26 cellular contexts compared by ENCODE assay signal in genomic region chr4:121794505-121795192, GRCh38. TPM values are rescaled to one million over a fixed set of nuclear protein-coding genes. Genes with fewer than 3 reads are reported as not detected.
DNase-seq lines count a peak whose midpoint lies in the region; ATAC-seq and TF ChIP-seq lines count a peak whose summit lies in the region.
"Had no signal": no experiment of that assay in that cellular context is flagged by ENCODE, and none has a peak within 500 bp of the region (broad histone marks: within the 10 kb centered on the region; RNA-seq: fewer than 3 reads in every experiment).

No MANE protein-coding gene starts in this region.

- H3K4me3 ChIP-seq in SK-N-SH (ENCODE audit: low read depth in 2 of 2, low read length in 1 of 2) = no peak overlapping the region
- no peak overlapping the region for H3K4me3 ChIP-seq in fibroblast of the aortic adventitia (ENCODE audit: low read depth, low read length)
- no peak overlapping the region for H3K4me3 ChIP-seq in tibial artery
- H3K4me3 ChIP-seq: lung, skin epidermis, uterus had no signal

- no peak overlapping the region for H3K27ac Mint-ChIP-seq in progenitor cell of endocrine pancreas
- H3K27ac Mint-ChIP-seq: activated CD4-positive, alpha-beta T cell treated with anti-CD3 and anti-CD28 coated beads, Interleukin-2, amount 10 ng/mL, durations not matched to agents 7 days and 5 days; activated naive CD4-positive, alpha-beta T cell treated with anti-CD3 and anti-CD28 coated beads, Interleukin-2, amount 10 ng/mL, durations not matched to agents 7 days and 5 days had no signal

- intact Hi-C loops in tibial artery (cut with DNase I; ENCODE audit: low total_unique reads) = no loop called here

- H3K36me3 ChIP-seq in SK-N-SH (replicated peaks in 1 of 2; ENCODE audit: control insufficient read depth in 1 of 2, insufficient read depth in 2 of 2, low read length in 1 of 2) (no peaks in the 10 kb centered on the region), tibial artery (no peaks in the 10 kb centered on the region)
- H3K36me3 ChIP-seq: BE2C, uterus had no signal

- no peak overlapping the region for H3K9ac ChIP-seq in SK-N-SH

- CTCF ChIA-PET in SK-N-SH (lab: Yijun Ruan, JAX) = no interaction called here

- peaks cover 6% of the 10 kb centered on the region for H3K27me3 Mint-ChIP-seq in progenitor cell of endocrine pancreas

- peaks cover 11% of the 10 kb centered on the region for H3K4me1 Mint-ChIP-seq in progenitor cell of endocrine pancreas (ENCODE audit: low read depth)

- no peaks in the 10 kb centered on the region for H3K36me3 Mint-ChIP-seq in progenitor cell of endocrine pancreas (ENCODE audit: insufficient read depth)
- H3K36me3 Mint-ChIP-seq: activated naive CD4-positive, alpha-beta T cell treated with anti-CD3 and anti-CD28 coated beads, Interleukin-2, amount 10 ng/mL, durations not matched to agents 7 days and 5 days had no signal

- no peaks in the 10 kb centered on the region for H4K20me1 ChIP-seq in SK-N-SH (ENCODE audit: insufficient read depth)

- H3K4me2 ChIP-seq in SK-N-SH = no peak overlapping the region

- H3K9me2 ChIP-seq in SK-N-SH = no peaks in the 10 kb centered on the region

- no peak for TF ChIP-seq RAD21 in SK-N-SH (IDR thresholded peaks at IDR 0.05; ENCODE audit: low read length)

- TF ChIP-seq CTCF in SK-N-SH (IDR thresholded peaks at IDR 0.05) (no peak), fibroblast of the aortic adventitia (IDR thresholded peaks at IDR 0.05; ENCODE audit: insufficient read depth, low read length) (no peak), omental fat pad (IDR thresholded peaks at IDR 0.05) (no peak), tibial artery (IDR thresholded peaks at IDR 0.05) (no peak), progenitor cell of endocrine pancreas (IDR thresholded peaks at IDR 0.05; ENCODE audit: unreplicated experiment) (no peak)

- no peaks in the 10 kb centered on the region for H3K9me3 Mint-ChIP-seq in progenitor cell of endocrine pancreas (ENCODE audit: low read depth)
- H3K9me3 Mint-ChIP-seq: activated CD4-positive, alpha-beta T cell treated with anti-CD3 and anti-CD28 coated beads, Interleukin-2, amount 10 ng/mL, durations not matched to agents 7 days and 5 days; activated naive CD4-positive, alpha-beta T cell treated with anti-CD3 and anti-CD28 coated beads, Interleukin-2, amount 10 ng/mL, durations not matched to agents 7 days and 5 days; H9 had no signal

- H3K4me1 ChIP-seq in SK-N-SH (ENCODE audit: control insufficient read depth in 1 of 2, insufficient read depth in 2 of 2, low read depth in 1 of 2, low read length in 1 of 2) = peaks cover 0 to 27% of the 10 kb centered on the region in 2 experiments; a peak in 3 of 4 replicates
- no peaks in the 10 kb centered on the region for H3K4me1 ChIP-seq in tibial artery
- H3K4me1 ChIP-seq: BE2C, uterus had no signal

- no peaks in the 10 kb centered on the region for H3K79me2 ChIP-seq in SK-N-SH (ENCODE audit: insufficient read depth)

- peaks cover 26% of the 10 kb centered on the region for H3F3A ChIP-seq in SK-N-SH (replicated peaks; ENCODE audit: insufficient read depth)

- no peak overlapping the region for H2AFZ ChIP-seq in SK-N-SH (ENCODE audit: low read depth)

- peak; percentile 51 for ATAC-seq in omental fat pad (ENCODE audit: low FRiP score)

- H3K27ac ChIP-seq in SK-N-SH (ENCODE audit: low read depth in 2 of 2, low read length in 1 of 2) (peak overlapping the region; percentile 1 to 67; a peak in 1 of 4 replicates), tibial artery (no peak overlapping the region)
- H3K27ac ChIP-seq: RWPE1, skin epidermis, uterus had no signal

- no peaks in the 10 kb centered on the region for H3K9me3 ChIP-seq in SK-N-SH
- no peaks in the 10 kb centered on the region for H3K9me3 ChIP-seq in tibial artery
- H3K9me3 ChIP-seq: BE2C, uterus had no signal

- POLR2A ChIA-PET in SK-N-SH (lab: Yijun Ruan, JAX) = no interaction called here

- no peak overlapping the region for H3K4me3 Mint-ChIP-seq in progenitor cell of endocrine pancreas (ENCODE audit: low read depth)
- H3K4me3 Mint-ChIP-seq: activated CD4-positive, alpha-beta T cell treated with anti-CD3 and anti-CD28 coated beads, Interleukin-2, amount 10 ng/mL, durations not matched to agents 7 days and 5 days; activated naive CD4-positive, alpha-beta T cell treated with anti-CD3 and anti-CD28 coated beads, Interleukin-2, amount 10 ng/mL, durations not matched to agents 7 days and 5 days had no signal

- WGBS in SK-N-SH (ENCODE audit: low lambda C conversion rate) = 61% methylated on average over 5 of the region's 5 CpGs

- TF ChIP-seq EP300 in SK-N-SH (IDR thresholded peaks at IDR 0.05; ENCODE audit: borderline replicate concordance in 1 of 2, low read depth in 1 of 2, low read length in 1 of 2) = no peak

- H3K27me3 ChIP-seq in SK-N-SH (ENCODE audit: insufficient read depth) (no peaks in the 10 kb centered on the region), tibial artery (peaks cover 0 to 2% of the 10 kb centered on the region in 2 donors)
- H3K27me3 ChIP-seq: uterus had no signal

- peak; percentile 7 for DNase-seq in NCI-H82 (lab: John Stamatoyannopoulos, UW)
- no peak for DNase-seq in NCI-H82 treated with DMSO at 0.1 percent for 48 hours (lab: John Stamatoyannopoulos, UW; ENCODE audit: unreplicated experiment)
- no peak for DNase-seq in SK-N-SH
- DNase-seq in fibroblast of the aortic adventitia (ENCODE audit: low read depth) = peak; percentile 49
- no peak for DNase-seq in omental fat pad (ENCODE audit: low spot score)
- DNase-seq in tibial artery = no peak
- DNase-seq in occipital lobe (lab: John Stamatoyannopoulos, UW) = no peak
- DNase-seq in progenitor cell of endocrine pancreas (ENCODE audit: low spot score, unreplicated experiment) = no peak
- DNase-seq: 8988T; activated CD4-positive, alpha-beta T cell treated with anti-CD3 and anti-CD28 coated beads, Interleukin-2, amount 10 ng/mL, durations not matched to agents 7 days and 5 days; activated naive CD4-positive, alpha-beta T cell treated with anti-CD3 and anti-CD28 coated beads, Interleukin-2, amount 10 ng/mL, durations not matched to agents 7 days and 5 days; aorta; BE2C; effector memory CD4-positive, alpha-beta T cell; EL; H9; MM.1S; NCI-H2029; NCI-H446; posterior cingulate gyrus; stimulated activated CD4-positive, alpha-beta T cell treated with anti-CD3 and anti-CD28 coated beads, Interleukin-2, amount 100 ng/mL, for 48 hours; uterus had no signal

TF ChIP-seq in SK-N-SH, 30 proteins besides CTCF, POLR2A, EP300 and RAD21:
- TF ChIP-seq MAX (IDR thresholded peaks at IDR 0.05; ENCODE audit: low read depth) = no peak

RNA-seq across cellular contexts. Expression of gene EXOSC9, which starts 6.5 kb away (rescaled TPM):
- polyA plus RNA-seq in SK-N-SH (2012; rRNA removed) = 38.8 and 49.5 TPM in 2 replicates
- 50.8 and 60.6 TPM in 2 replicates for polyA plus RNA-seq in SK-N-SH (2012; cell fraction: cytosol; rRNA removed)
- 28.9 and 68.8 TPM in 2 replicates for polyA plus RNA-seq in SK-N-SH (2012; cell fraction: nucleus; rRNA removed)
- total RNA-seq in fibroblast of the aortic adventitia (ENCODE audit: low replicate concordance) (26.8 and 50.7 TPM in 2 replicates), omental fat pad (10 to 100 TPM; 12.6 to 35.9 (median 23.5) TPM), occipital lobe (29.3 TPM), progenitor cell of endocrine pancreas (33.6 and 35.9 TPM in 2 replicates)

RNA-seq across cellular contexts. Expression of gene CCNA2, which starts 29.0 kb away (rescaled TPM):
- 23.0 and 23.8 TPM in 2 replicates for polyA plus RNA-seq in SK-N-SH (2012; rRNA removed)
- polyA plus RNA-seq in SK-N-SH (2012; cell fraction: cytosol; rRNA removed) = 27.7 and 29.2 TPM in 2 replicates
- 10.8 and 15.6 TPM in 2 replicates for polyA plus RNA-seq in SK-N-SH (2012; cell fraction: nucleus; rRNA removed)
- total RNA-seq in fibroblast of the aortic adventitia (ENCODE audit: low replicate concordance) (3.8 and 63.9 TPM in 2 replicates), omental fat pad (1 to 10 TPM in 2 of 4 donors, under 1 TPM in 2; 0.44 to 5.5 (median 3.0) TPM), occipital lobe (8.0 TPM), progenitor cell of endocrine pancreas (24.6 and 27.3 TPM in 2 replicates)

RNA-seq across cellular contexts. Expression of gene SMIM43, which starts 29.7 kb away (rescaled TPM):
- 37.2 and 59.1 TPM in 2 replicates for polyA plus RNA-seq in SK-N-SH (2012; rRNA removed)
- polyA plus RNA-seq in SK-N-SH (2012; cell fraction: cytosol; rRNA removed) = 50.5 and 56.0 TPM in 2 replicates
- polyA plus RNA-seq in SK-N-SH (2012; cell fraction: nucleus; rRNA removed) = 59.9 and 106 TPM in 2 replicates
- 0.45 and 1.1 TPM in 2 replicates for total RNA-seq in fibroblast of the aortic adventitia (ENCODE audit: low replicate concordance)
- total RNA-seq in omental fat pad = under 1 TPM in 2 of 4 donors, not detected in 2; 0.24 to 0.37 TPM
- total RNA-seq in occipital lobe = 0.94 TPM
- total RNA-seq in progenitor cell of endocrine pancreas = not detected in 2 replicates
- total RNA-seq: activated CD4-positive, alpha-beta T cell treated with anti-CD3 and anti-CD28 coated beads, Interleukin-2, amount 10 ng/mL, durations not matched to agents 7 days and 5 days; aorta; cerebellum had no signal
- polyA plus RNA-seq: aorta had no signal

Comparison
In these comparisons a context has a peak if more than half of its experiments do, and no peak if none do; other contexts are left out.
1. DNase-seq: peak in NCI-H82 (single experiment) and fibroblast of the aortic adventitia (single experiment); none in NCI-H82 treated with DMSO at 0.1 percent for 48 hours (single experiment), SK-N-SH (single experiment), omental fat pad (single experiment), tibial artery (0 of 2), occipital lobe (single experiment) and progenitor cell of endocrine pancreas (single experiment).
2. H3K27ac ChIP-seq: peak in SK-N-SH (2 of 2); none in tibial artery (0 of 2).